11 cellular contexts compared by ENCODE assay signal in the genomic region with DNA sequence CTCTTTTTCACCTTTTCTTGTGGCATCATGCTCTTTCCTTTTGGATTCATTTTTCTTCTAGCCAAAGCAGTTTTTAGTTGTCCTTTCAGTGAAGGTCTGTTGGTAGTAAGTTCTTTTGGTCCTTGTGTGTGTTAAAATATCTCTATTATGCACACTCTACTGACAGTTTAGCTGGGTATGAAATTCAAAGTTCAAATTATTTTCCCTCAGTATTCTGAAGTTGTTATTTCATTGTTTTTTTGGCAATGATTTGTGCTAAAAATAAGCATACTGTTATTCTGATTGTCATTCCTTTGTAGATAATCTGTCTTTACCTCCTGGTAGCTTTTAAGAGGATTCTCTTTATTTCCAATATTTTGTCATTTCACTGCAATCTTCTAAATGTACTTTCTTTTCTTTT.
"Had no signal": no experiment of that assay in that cellular context is flagged by ENCODE, and none has a peak within 500 bp of the region (broad histone marks: within the 10 kb centered on the region; RNA-seq: fewer than 3 reads in every experiment).

No MANE protein-coding gene starts in this region.

- H2AFZ ChIP-seq: GM23248, GM23338 had no signal

- H3K27ac ChIP-seq: GM23248 had no signal

- H3K4me3 ChIP-seq: GM23248, GM23338, HAP-1 had no signal

- H3K4me2 ChIP-seq: GM23338 had no signal

- H3K4me1 ChIP-seq: HAP-1 had no signal

- ATAC-seq: GM23338, HCT116 had no signal

- DNase-seq: GM23248, GOT3, H7, H9, HCEC 1CT, HFFc6 had no signal

- H3K9ac ChIP-seq: GM23248 had no signal

- FAIRE-seq: H1, H54 had no signal
